Comparison of ENCODE assay signal across 19 cellular contexts in the genomic region with DNA sequence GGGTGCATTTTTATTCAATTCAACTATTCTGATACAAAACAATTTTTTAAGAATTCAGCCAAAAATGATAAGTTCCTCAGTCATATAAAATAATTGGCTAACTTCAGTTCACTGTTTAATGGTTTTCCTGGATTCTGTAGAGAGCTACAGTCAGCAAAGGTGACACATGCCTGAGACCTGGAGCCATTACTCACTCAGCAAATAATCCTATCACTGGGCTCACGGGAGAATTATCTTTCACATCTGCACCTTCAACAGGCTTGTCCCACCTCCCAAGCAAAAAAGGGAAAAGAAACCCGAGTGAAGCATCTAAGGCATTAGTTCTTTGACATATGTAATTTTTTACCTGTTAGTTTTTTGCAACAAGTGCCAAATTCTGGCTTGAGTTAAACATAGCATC. TPM values are rescaled to one million over a fixed set of nuclear protein-coding genes. Genes with fewer than 3 reads are reported as not detected.
DNase-seq lines count a peak whose midpoint lies in the region; ATAC-seq, FAIRE-seq and TF ChIP-seq lines count a peak whose summit lies in the region.
"Had no signal": no experiment of that assay in that cellular context is flagged by ENCODE, and none has a peak within 500 bp of the region (broad histone marks: within the 10 kb centered on the region; RNA-seq: fewer than 3 reads in every experiment).

No MANE protein-coding gene starts in this region.

- ATAC-seq in HG02884 (IDR thresholded peaks at IDR 0.05; ENCODE audit: unreplicated experiment): no peak
- ATAC-seq: HCT116 had no signal

- H3K4me3 ChIP-seq in bronchial epithelial cell (ENCODE audit: low read depth, low read length): no peak overlapping the region
- H3K4me3 ChIP-seq: Peyer's patch had no signal

- no peaks in the 10 kb centered on the region for H3K27me3 ChIP-seq in bronchial epithelial cell (ENCODE audit: control insufficient read depth, insufficient read depth, low read length)
- H3K27me3 ChIP-seq: Peyer's patch had no signal

- DNase-seq in NCI-H82 (lab: John Stamatoyannopoulos, UW) (peak; percentile 12), NCI-H82 treated with DMSO at 0.1 percent for 48 hours (lab: John Stamatoyannopoulos, UW; ENCODE audit: unreplicated experiment) (no peak), bronchial epithelial cell (ENCODE audit: low read depth) (peak; percentile 78), left kidney (ENCODE audit: low read depth, low spot score) (peak; percentile 35), D721Med (ENCODE audit: insufficient read length, low spot score) (no peak), posterior cingulate gyrus (no peak)
- DNase-seq in stimulated activated naive CD4-positive, alpha-beta T cell (lab: John Stamatoyannopoulos, UW): no peak
- DNase-seq: GOT3, NCI-H187 treated with DMSO at 0.1 percent for 48 hours, NCI-H345, NCI-H526, Peyer's patch, Right ventricle myocardium superior, SK-N-SH had no signal

- no peak for TF ChIP-seq CTCF in bronchial epithelial cell (IDR thresholded peaks at IDR 0.05; ENCODE audit: insufficient read depth, low read length, severe bottlenecking)
- TF ChIP-seq CTCF in D721Med (IDR thresholded peaks at IDR 0.05; ENCODE audit: insufficient read depth, missing control alignments): no peak

- no peaks in the 10 kb centered on the region for H3K36me3 ChIP-seq in bronchial epithelial cell (ENCODE audit: control insufficient read depth, insufficient read depth, low read length)
- H3K36me3 ChIP-seq: Peyer's patch had no signal

- FAIRE-seq in bronchial epithelial cell (lab: Jason Lieb, UNC): no peak
- FAIRE-seq in D721Med (lab: Jason Lieb, UNC): no peak
- FAIRE-seq: GM12891, GM19239 had no signal

- intact Hi-C loops in posterior cingulate gyrus (cut with DNase I): no loop called here

RNA-seq across cellular contexts. Expression of gene FOXA2, which starts 34.9 kb away (rescaled TPM):
- total RNA-seq in bronchial epithelial cell: 5.1 and 6.8 TPM in 2 replicates
- total RNA-seq: M059J, Right ventricle myocardium superior had no signal

Comparison
In these comparisons a context has a peak if more than half of its experiments do, and no peak if none do; other contexts are left out.
1. DNase-seq: peak in NCI-H82 (single experiment), bronchial epithelial cell (single experiment) and left kidney (single experiment); none in NCI-H82 treated with DMSO at 0.1 percent for 48 hours (single experiment), D721Med (single experiment), stimulated activated naive CD4-positive, alpha-beta T cell (0 of 6) and posterior cingulate gyrus (0 of 10).